12 cellular contexts compared by ENCODE assay signal in genomic region chr3:172270767-172271166, GRCh38.
DNase-seq lines count a peak whose midpoint lies in the region; ATAC-seq and TF ChIP-seq lines count a peak whose summit lies in the region.
"Had no signal": no experiment of that assay in that cellular context is flagged by ENCODE, and none has a peak within 500 bp of the region (broad histone marks: within the 10 kb centered on the region; RNA-seq: fewer than 3 reads in every experiment).

No MANE protein-coding gene starts in this region.

- no peak overlapping the region for H2AFZ ChIP-seq in OCI-LY3 (ENCODE audit: low read depth, low read length)

- no peak for TF ChIP-seq CTCF in OCI-LY3 (IDR thresholded peaks at IDR 0.05; ENCODE audit: low read depth, low read length)

- no peaks in the 10 kb centered on the region for H3K27me3 ChIP-seq in OCI-LY3 (ENCODE audit: low read depth, low read length)
- H3K27me3 ChIP-seq: ascending aorta had no signal

- ATAC-seq in GM18520 (IDR thresholded peaks at IDR 0.05; ENCODE audit: unreplicated experiment) (peak; percentile 86), GM21447 (IDR thresholded peaks at IDR 0.05; ENCODE audit: unreplicated experiment) (peak; percentile 98), HG03064 (IDR thresholded peaks at IDR 0.05; ENCODE audit: low read depth, unreplicated experiment) (peak; percentile 99)
- ATAC-seq: CD8-positive, alpha-beta T cell had no signal

- peaks cover 33% of the 10 kb centered on the region for H3K4me1 ChIP-seq in OCI-LY3 (ENCODE audit: low read length)

- peak overlapping the region; percentile 42 for H3K4me2 ChIP-seq in OCI-LY3 (ENCODE audit: low read length)

- H4K20me1 ChIP-seq in OCI-LY3 (ENCODE audit: insufficient read depth, low read length), result peaks cover 17% of the 10 kb centered on the region; the same call in 1 of the 2 replicates

- H3K36me3 ChIP-seq in OCI-LY3 (replicated peaks; ENCODE audit: low read depth, low read length), result no peaks in the 10 kb centered on the region

- H3K9ac ChIP-seq in OCI-LY3 (ENCODE audit: low read length), result no peak overlapping the region

- intact Hi-C loops in posterior vena cava (cut with DNase I), result no loop called here

- no peak overlapping the region for H3K27ac ChIP-seq in OCI-LY3 (ENCODE audit: low read length)
- H3K27ac ChIP-seq: ascending aorta had no signal

- H3K79me2 ChIP-seq in OCI-LY3 (ENCODE audit: low read length), result no peaks in the 10 kb centered on the region

- no peak overlapping the region for H3K4me3 ChIP-seq in OCI-LY3 (ENCODE audit: low read length)
- H3K4me3 ChIP-seq: ascending aorta had no signal

- no peaks in the 10 kb centered on the region for H3K9me3 ChIP-seq in OCI-LY3 (ENCODE audit: insufficient read depth, low read length)
- H3K9me3 ChIP-seq: ascending aorta had no signal

- DNase-seq in NCI-H526 treated with DMSO at 0.1 percent for 48 hours (lab: John Stamatoyannopoulos, UW) (no peak), putamen (ENCODE audit: low spot score) (no peak), posterior vena cava (ENCODE audit: low spot score) (no peak)
- DNase-seq in activated CD4-positive, alpha-beta T cell treated with anti-CD3 and anti-CD28 coated beads for 48 hours, result no peak
- DNase-seq: CD8-positive, alpha-beta T cell; NCI-H2171; SW 1271 had no signal
